ENCODE assay signal across 22 cellular contexts in the genomic region with DNA sequence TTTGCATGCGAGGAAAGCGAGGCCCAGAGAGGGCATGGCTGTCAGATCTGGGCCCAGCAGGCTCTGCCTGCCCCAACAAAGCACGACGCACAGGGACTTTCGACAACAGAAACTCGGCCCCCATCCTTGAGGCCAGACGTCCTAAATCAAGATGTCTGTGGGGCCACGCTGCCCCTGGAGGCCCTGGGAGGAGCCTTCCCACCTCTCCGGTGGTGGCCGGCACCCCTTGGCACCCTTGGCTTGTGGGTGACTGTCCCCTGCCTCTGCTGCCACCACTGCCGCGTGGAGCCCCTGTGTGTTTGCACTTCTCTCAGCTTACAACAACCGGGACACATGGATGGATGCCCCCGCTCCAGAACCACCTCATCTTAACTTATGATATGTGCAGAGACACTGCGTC. TPM values are rescaled to one million over a fixed set of nuclear protein-coding genes. Genes with fewer than 3 reads are reported as not detected.
DNase-seq lines count a peak whose midpoint lies in the region; ATAC-seq and TF ChIP-seq lines count a peak whose summit lies in the region.
"Had no signal": no experiment of that assay in that cellular context is flagged by ENCODE, and none has a peak within 500 bp of the region (broad histone marks: within the 10 kb centered on the region; RNA-seq: fewer than 3 reads in every experiment).

No MANE protein-coding gene starts in this region.

- POLR2A ChIA-PET in activated CD8-positive, alpha-beta T cell treated with anti-CD3 and anti-CD28 coated beads, Interleukin-2, amount 10 ng/mL, durations not matched to agents 7 days and 5 days (lab: Charles Lee): no interaction called here
- POLR2A ChIA-PET in activated CD8-positive, alpha-beta T cell treated with anti-CD3 and anti-CD28 coated beads for 36 hours (lab: Charles Lee): no interaction called here

- H3K27ac ChIP-seq in lower lobe of right lung: no peak overlapping the region
- H3K27ac ChIP-seq: 22Rv1, HL-60 had no signal

- no peaks in the 10 kb centered on the region for H3K9me3 Mint-ChIP-seq in activated CD8-positive, alpha-beta T cell treated with anti-CD3 and anti-CD28 coated beads, Interleukin-2, amount 10 ng/mL, durations not matched to agents 7 days and 5 days (ENCODE audit: insufficient read depth)
- H3K9me3 Mint-ChIP-seq in activated CD8-positive, alpha-beta T cell treated with anti-CD3 and anti-CD28 coated beads for 36 hours: no peaks in the 10 kb centered on the region
- H3K9me3 Mint-ChIP-seq in activated T-helper 1 cell treated with anti-CD3 and anti-CD28 coated beads, Interleukin-12 subunit alpha, Interleukin-12 subunit beta, Interleukin-2, Interleukin-4 antibody, amounts not matched to agents 30 ng/mL and 10 ng/mL and 1 ng/mL, durations not matched to agents 14 hours and 24 hours and 36 hours: no peaks in the 10 kb centered on the region
- H3K9me3 Mint-ChIP-seq: CD4-positive, alpha-beta memory T cell had no signal

- CTCF ChIA-PET in activated CD8-positive, alpha-beta T cell treated with anti-CD3 and anti-CD28 coated beads, Interleukin-2, amount 10 ng/mL, durations not matched to agents 7 days and 5 days (lab: Charles Lee): no interaction called here
- CTCF ChIA-PET in activated CD8-positive, alpha-beta T cell treated with anti-CD3 and anti-CD28 coated beads for 36 hours (lab: Charles Lee): no interaction called here

- DNase-seq in activated CD8-positive, alpha-beta T cell treated with anti-CD3 and anti-CD28 coated beads, Interleukin-2, amount 10 ng/mL, durations not matched to agents 7 days and 5 days: no peak
- DNase-seq in activated CD8-positive, alpha-beta T cell treated with anti-CD3 and anti-CD28 coated beads for 36 hours: no peak
- DNase-seq in lower lobe of right lung: peak; percentile 39
- no peak for DNase-seq in activated T-helper 1 cell treated with anti-CD3 and anti-CD28 coated beads, Interleukin-12 subunit alpha, Interleukin-12 subunit beta, Interleukin-2, Interleukin-4 antibody, amounts not matched to agents 30 ng/mL and 10 ng/mL and 1 ng/mL, durations not matched to agents 14 hours and 24 hours and 36 hours (ENCODE audit: low spot score)
- DNase-seq: GF-D8, HCEC 1CT, IMR-90, Karpas-422, NCI-H1417 treated with DMSO at 0.1 percent for 48 hours, NCI-H187 treated with DMSO at 0.1 percent for 48 hours, NCI-H2227 treated with DMSO at 0.1 percent for 48 hours, NCI-H510A treated with DMSO at 0.1 percent for 48 hours, NCI-H774, SHP77 treated with DMSO at 0.1 percent for 48 hours, SK-N-SH had no signal

- H3K27me3 Mint-ChIP-seq in activated CD8-positive, alpha-beta T cell treated with anti-CD3 and anti-CD28 coated beads, Interleukin-2, amount 10 ng/mL, durations not matched to agents 7 days and 5 days (ENCODE audit: low read depth): no peaks in the 10 kb centered on the region
- no peaks in the 10 kb centered on the region for H3K27me3 Mint-ChIP-seq in activated CD8-positive, alpha-beta T cell treated with anti-CD3 and anti-CD28 coated beads for 36 hours
- no peaks in the 10 kb centered on the region for H3K27me3 Mint-ChIP-seq in activated T-helper 1 cell treated with anti-CD3 and anti-CD28 coated beads, Interleukin-12 subunit alpha, Interleukin-12 subunit beta, Interleukin-2, Interleukin-4 antibody, amounts not matched to agents 30 ng/mL and 10 ng/mL and 1 ng/mL, durations not matched to agents 14 hours and 24 hours and 36 hours (ENCODE audit: insufficient read depth)
- H3K27me3 Mint-ChIP-seq: B cell; CD4-positive, alpha-beta memory T cell had no signal

- H3K36me3 Mint-ChIP-seq in activated CD8-positive, alpha-beta T cell treated with anti-CD3 and anti-CD28 coated beads, Interleukin-2, amount 10 ng/mL, durations not matched to agents 7 days and 5 days (ENCODE audit: low read depth): peaks cover 20% of the 10 kb centered on the region
- H3K36me3 Mint-ChIP-seq in activated CD8-positive, alpha-beta T cell treated with anti-CD3 and anti-CD28 coated beads for 36 hours (ENCODE audit: low read depth): peaks cover 19% of the 10 kb centered on the region
- peaks cover 8% of the 10 kb centered on the region for H3K36me3 Mint-ChIP-seq in activated T-helper 1 cell treated with anti-CD3 and anti-CD28 coated beads, Interleukin-12 subunit alpha, Interleukin-12 subunit beta, Interleukin-2, Interleukin-4 antibody, amounts not matched to agents 30 ng/mL and 10 ng/mL and 1 ng/mL, durations not matched to agents 14 hours and 24 hours and 36 hours (ENCODE audit: low read depth)

- H3K4me1 ChIP-seq in lower lobe of right lung: peaks cover 12% of the 10 kb centered on the region

- H3K27me3 ChIP-seq in lower lobe of right lung (ENCODE audit: low read depth): no peaks in the 10 kb centered on the region

- no peak for TF ChIP-seq CTCF in activated CD8-positive, alpha-beta T cell treated with anti-CD3 and anti-CD28 coated beads for 36 hours (IDR thresholded peaks at IDR 0.05)
- TF ChIP-seq CTCF in lower lobe of right lung (IDR thresholded peaks at IDR 0.05): no peak

- no peak overlapping the region for H3K4me3 Mint-ChIP-seq in activated CD8-positive, alpha-beta T cell treated with anti-CD3 and anti-CD28 coated beads, Interleukin-2, amount 10 ng/mL, durations not matched to agents 7 days and 5 days
- H3K4me3 Mint-ChIP-seq in activated CD8-positive, alpha-beta T cell treated with anti-CD3 and anti-CD28 coated beads for 36 hours: no peak overlapping the region
- H3K4me3 Mint-ChIP-seq in activated T-helper 1 cell treated with anti-CD3 and anti-CD28 coated beads, Interleukin-12 subunit alpha, Interleukin-12 subunit beta, Interleukin-2, Interleukin-4 antibody, amounts not matched to agents 30 ng/mL and 10 ng/mL and 1 ng/mL, durations not matched to agents 14 hours and 24 hours and 36 hours: no peak overlapping the region
- H3K4me3 Mint-ChIP-seq: B cell; CD4-positive, alpha-beta memory T cell had no signal

- no peak for ATAC-seq in activated CD8-positive, alpha-beta T cell treated with anti-CD3 and anti-CD28 coated beads, Interleukin-2, amount 10 ng/mL, durations not matched to agents 7 days and 5 days
- no peak for ATAC-seq in activated CD8-positive, alpha-beta T cell treated with anti-CD3 and anti-CD28 coated beads for 36 hours
- no peak for ATAC-seq in lower lobe of right lung

- no peaks in the 10 kb centered on the region for H3K9me3 ChIP-seq in lower lobe of right lung
- H3K9me3 ChIP-seq: SK-N-SH had no signal

- H3K36me3 ChIP-seq in lower lobe of right lung: peaks cover 46% of the 10 kb centered on the region

- intact Hi-C loops in activated CD8-positive, alpha-beta T cell treated with anti-CD3 and anti-CD28 coated beads for 36 hours (cut with micrococcal nuclease): no loop called here
- intact Hi-C loops in lower lobe of right lung (cut with DNase I): loop anchor here (10.0 kb wide), 1 partner anchor 214 kb away; no protein-coding TSS in a partner anchor
- intact Hi-C loops in activated T-helper 1 cell treated with anti-CD3 and anti-CD28 coated beads, Interleukin-12 subunit alpha, Interleukin-12 subunit beta, Interleukin-2, Interleukin-4 antibody, amounts not matched to agents 30 ng/mL and 10 ng/mL and 1 ng/mL, durations not matched to agents 14 hours and 24 hours and 36 hours (cut with micrococcal nuclease): no loop called here

- peaks cover 37% of the 10 kb centered on the region for H3K4me1 Mint-ChIP-seq in activated CD8-positive, alpha-beta T cell treated with anti-CD3 and anti-CD28 coated beads, Interleukin-2, amount 10 ng/mL, durations not matched to agents 7 days and 5 days (ENCODE audit: low read depth)
- H3K4me1 Mint-ChIP-seq in activated CD8-positive, alpha-beta T cell treated with anti-CD3 and anti-CD28 coated beads for 36 hours (ENCODE audit: low read depth): peaks cover 18% of the 10 kb centered on the region
- H3K4me1 Mint-ChIP-seq in activated T-helper 1 cell treated with anti-CD3 and anti-CD28 coated beads, Interleukin-12 subunit alpha, Interleukin-12 subunit beta, Interleukin-2, Interleukin-4 antibody, amounts not matched to agents 30 ng/mL and 10 ng/mL and 1 ng/mL, durations not matched to agents 14 hours and 24 hours and 36 hours (ENCODE audit: low read depth): no peaks in the 10 kb centered on the region

- peak overlapping the region; percentile 34 for H3K27ac Mint-ChIP-seq in activated CD8-positive, alpha-beta T cell treated with anti-CD3 and anti-CD28 coated beads, Interleukin-2, amount 10 ng/mL, durations not matched to agents 7 days and 5 days
- H3K27ac Mint-ChIP-seq in activated CD8-positive, alpha-beta T cell treated with anti-CD3 and anti-CD28 coated beads for 36 hours: no peak overlapping the region
- H3K27ac Mint-ChIP-seq in activated T-helper 1 cell treated with anti-CD3 and anti-CD28 coated beads, Interleukin-12 subunit alpha, Interleukin-12 subunit beta, Interleukin-2, Interleukin-4 antibody, amounts not matched to agents 30 ng/mL and 10 ng/mL and 1 ng/mL, durations not matched to agents 14 hours and 24 hours and 36 hours: no peak overlapping the region
- H3K27ac Mint-ChIP-seq: B cell had no signal

- no peak overlapping the region for H3K4me3 ChIP-seq in lower lobe of right lung

RNA-seq across cellular contexts. Expression of a gene that starts 4.4 kb away (rescaled TPM):
- 10 to 100 TPM; 51.5 to 53.0 TPM for total RNA-seq in activated CD8-positive, alpha-beta T cell treated with anti-CD3 and anti-CD28 coated beads, Interleukin-2, amount 10 ng/mL, durations not matched to agents 7 days and 5 days
- total RNA-seq in activated CD8-positive, alpha-beta T cell treated with anti-CD3 and anti-CD28 coated beads for 36 hours: 10 to 100 TPM; 75.3 to 78.1 TPM
- total RNA-seq in lower lobe of right lung: 29.2 TPM
- 105 and 108 TPM in 2 replicates for total RNA-seq in activated T-helper 1 cell treated with anti-CD3 and anti-CD28 coated beads, Interleukin-12 subunit alpha, Interleukin-12 subunit beta, Interleukin-2, Interleukin-4 antibody, amounts not matched to agents 30 ng/mL and 10 ng/mL and 1 ng/mL, durations not matched to agents 14 hours and 24 hours and 36 hours

RNA-seq across cellular contexts. Expression of a gene that starts 11.7 kb away (rescaled TPM):
- not detected for total RNA-seq in activated CD8-positive, alpha-beta T cell treated with anti-CD3 and anti-CD28 coated beads, Interleukin-2, amount 10 ng/mL, durations not matched to agents 7 days and 5 days
- total RNA-seq in activated CD8-positive, alpha-beta T cell treated with anti-CD3 and anti-CD28 coated beads for 36 hours: under 1 TPM in 1 of 2 experiments, not detected in 1; 0.07 TPM
- total RNA-seq in lower lobe of right lung: 3.0 TPM
- not detected in 2 replicates for total RNA-seq in activated T-helper 1 cell treated with anti-CD3 and anti-CD28 coated beads, Interleukin-12 subunit alpha, Interleukin-12 subunit beta, Interleukin-2, Interleukin-4 antibody, amounts not matched to agents 30 ng/mL and 10 ng/mL and 1 ng/mL, durations not matched to agents 14 hours and 24 hours and 36 hours
- total RNA-seq: CD4-positive, alpha-beta memory T cell; HT1080; MCF 10A; OCI-LY7 had no signal

RNA-seq across cellular contexts. Expression of a gene that starts 32.4 kb away (rescaled TPM):
- total RNA-seq in activated CD8-positive, alpha-beta T cell treated with anti-CD3 and anti-CD28 coated beads, Interleukin-2, amount 10 ng/mL, durations not matched to agents 7 days and 5 days: 100 to 1,000 TPM; 153 to 160 TPM
- 100 to 1,000 TPM; 115 to 117 TPM for total RNA-seq in activated CD8-positive, alpha-beta T cell treated with anti-CD3 and anti-CD28 coated beads for 36 hours
- 159 TPM for total RNA-seq in lower lobe of right lung
- 162 and 170 TPM in 2 replicates for total RNA-seq in activated T-helper 1 cell treated with anti-CD3 and anti-CD28 coated beads, Interleukin-12 subunit alpha, Interleukin-12 subunit beta, Interleukin-2, Interleukin-4 antibody, amounts not matched to agents 30 ng/mL and 10 ng/mL and 1 ng/mL, durations not matched to agents 14 hours and 24 hours and 36 hours

RNA-seq across cellular contexts. Expression of a gene that starts 32.8 kb away (rescaled TPM):
- not detected for total RNA-seq in activated CD8-positive, alpha-beta T cell treated with anti-CD3 and anti-CD28 coated beads, Interleukin-2, amount 10 ng/mL, durations not matched to agents 7 days and 5 days
- total RNA-seq in activated CD8-positive, alpha-beta T cell treated with anti-CD3 and anti-CD28 coated beads for 36 hours: not detected
- total RNA-seq in lower lobe of right lung: not detected
- total RNA-seq in activated T-helper 1 cell treated with anti-CD3 and anti-CD28 coated beads, Interleukin-12 subunit alpha, Interleukin-12 subunit beta, Interleukin-2, Interleukin-4 antibody, amounts not matched to agents 30 ng/mL and 10 ng/mL and 1 ng/mL, durations not matched to agents 14 hours and 24 hours and 36 hours: not detected in 2 replicates
- total RNA-seq: B cell; CD4-positive, alpha-beta memory T cell; HT1080; IMR-90; MCF 10A; OCI-LY7 had no signal

RNA-seq across cellular contexts. Expression of a gene that starts 37.9 kb away (rescaled TPM):
- total RNA-seq in activated CD8-positive, alpha-beta T cell treated with anti-CD3 and anti-CD28 coated beads, Interleukin-2, amount 10 ng/mL, durations not matched to agents 7 days and 5 days: 100 to 1,000 TPM; 417 to 455 TPM
- total RNA-seq in activated CD8-positive, alpha-beta T cell treated with anti-CD3 and anti-CD28 coated beads for 36 hours: 10 to 100 TPM; 97.4 to 98.3 TPM
- 158 TPM for total RNA-seq in lower lobe of right lung
- total RNA-seq in activated T-helper 1 cell treated with anti-CD3 and anti-CD28 coated beads, Interleukin-12 subunit alpha, Interleukin-12 subunit beta, Interleukin-2, Interleukin-4 antibody, amounts not matched to agents 30 ng/mL and 10 ng/mL and 1 ng/mL, durations not matched to agents 14 hours and 24 hours and 36 hours: 112 and 114 TPM in 2 replicates
